ENCODE assay signal across 1 cellular context in genomic region chr1:9801909-9802308, GRCh38.
TF ChIP-seq lines count a peak whose summit lies in the region.

No MANE protein-coding gene starts in this region.

TF ChIP-seq in WTC11, 78 proteins besides CTCF, POLR2A, EP300 and RAD21 (continued from another document):
- TF ChIP-seq, protein P1, sequence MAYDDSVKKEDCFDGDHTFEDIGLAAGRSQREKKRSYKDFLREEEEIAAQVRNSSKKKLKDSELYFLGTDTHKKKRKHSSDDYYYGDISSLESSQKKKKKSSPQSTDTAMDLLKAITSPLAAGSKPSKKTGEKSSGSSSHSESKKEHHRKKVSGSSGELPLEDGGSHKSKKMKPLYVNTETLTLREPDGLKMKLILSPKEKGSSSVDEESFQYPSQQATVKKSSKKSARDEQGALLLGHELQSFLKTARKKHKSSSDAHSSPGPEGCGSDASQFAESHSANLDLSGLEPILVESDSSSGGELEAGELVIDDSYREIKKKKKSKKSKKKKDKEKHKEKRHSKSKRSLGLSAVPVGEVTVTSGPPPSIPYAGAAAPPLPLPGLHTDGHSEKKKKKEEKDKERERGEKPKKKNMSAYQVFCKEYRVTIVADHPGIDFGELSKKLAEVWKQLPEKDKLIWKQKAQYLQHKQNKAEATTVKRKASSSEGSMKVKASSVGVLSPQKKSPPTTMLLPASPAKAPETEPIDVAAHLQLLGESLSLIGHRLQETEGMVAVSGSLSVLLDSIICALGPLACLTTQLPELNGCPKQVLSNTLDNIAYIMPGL (CRISPR knock-in tag; IDR thresholded peaks at IDR 0.05), result no peak
- TF ChIP-seq HMGA2 (CRISPR knock-in tag; IDR thresholded peaks at IDR 0.05), result no peak
